10 cellular contexts compared by ENCODE assay signal in genomic region chr17:80758793-80759673, GRCh38.
DNase-seq lines count a peak whose midpoint lies in the region; ATAC-seq and TF ChIP-seq lines count a peak whose summit lies in the region.
"Had no signal": no experiment of that assay in that cellular context is flagged by ENCODE, and none has a peak within 500 bp of the region (broad histone marks: within the 10 kb centered on the region; RNA-seq: fewer than 3 reads in every experiment).

No MANE protein-coding gene starts in this region.

- H3K9me3 Mint-ChIP-seq in activated CD4-positive, alpha-beta T cell treated with anti-CD3 and anti-CD28 coated beads, Interleukin-2, amount 10 ng/mL, durations not matched to agents 24 days and 14 days, result no peaks in the 10 kb centered on the region

- 63 to 72% (median 65%) methylated on average over 13 of the region's 13 CpGs for WGBS in heart left ventricle, 4 donors

- no peaks in the 10 kb centered on the region for H3K9me3 ChIP-seq in heart left ventricle
- H3K9me3 ChIP-seq in subcutaneous abdominal adipose tissue (ENCODE audit: control insufficient read depth in 5 of 5, low read length in 5 of 5), result no peaks in the 10 kb centered on the region
- H3K9me3 ChIP-seq: ovary had no signal

- ATAC-seq in heart left ventricle (peak in 3 of 4 donors; percentile 24 to 77 (median 59)), HG02642 (IDR thresholded peaks at IDR 0.05; ENCODE audit: poor library complexity, unreplicated experiment) (no peak), HG03460 (IDR thresholded peaks at IDR 0.05; ENCODE audit: unreplicated experiment) (no peak), GM21360 (IDR thresholded peaks at IDR 0.05; ENCODE audit: unreplicated experiment) (no peak)

- H3K4me3 ChIP-seq in heart left ventricle (no peak overlapping the region), subcutaneous abdominal adipose tissue (ENCODE audit: low read depth in 1 of 5, low read length in 5 of 5) (no peak overlapping the region)
- H3K4me3 ChIP-seq: ovary had no signal

- H3K36me3 ChIP-seq in heart left ventricle (peaks cover 0 to 23% (median 13%) of the 10 kb centered on the region in 9 donors), subcutaneous abdominal adipose tissue (ENCODE audit: control insufficient read depth in 5 of 5, insufficient read depth in 5 of 5, low read length in 5 of 5) (peaks cover 0 to 24% (median 14%) of the 10 kb centered on the region in 5 donors)
- H3K36me3 ChIP-seq: ovary had no signal

- H3K27ac ChIP-seq in heart left ventricle (peak overlapping the region in 5 of 12 donors; percentile 5 to 69 (median 22)), subcutaneous abdominal adipose tissue (ENCODE audit: low read depth, low read length) (peak overlapping the region; percentile 44)
- H3K27ac ChIP-seq: ovary had no signal

- TF ChIP-seq CTCF in heart left ventricle (IDR thresholded peaks at IDR 0.05), result no peak

- peak; percentile 46 for DNase-seq in activated naive CD4-positive, alpha-beta T cell treated with Interleukin-2 at 50 U/mL for 16 hours
- no peak for DNase-seq in activated naive CD4-positive, alpha-beta T cell treated with anti-CD3 and anti-CD28 coated beads, Interleukin-2, amount 50 U/mL, for 16 hours
- peak; percentile 79 for DNase-seq in activated CD4-positive, alpha-beta T cell treated with anti-CD3 and anti-CD28 coated beads, Interleukin-2, amount 10 ng/mL, durations not matched to agents 24 days and 14 days
- DNase-seq in heart left ventricle, result peak in 2 of 5 donors; percentile 36 to 63
- DNase-seq: amniotic stem cell, ovary had no signal

- TF ChIP-seq POLR2A in heart left ventricle (IDR thresholded peaks at IDR 0.05), result no peak

- H3K4me3 Mint-ChIP-seq in activated CD4-positive, alpha-beta T cell treated with anti-CD3 and anti-CD28 coated beads, Interleukin-2, amount 10 ng/mL, durations not matched to agents 24 days and 14 days, result peak overlapping the region; percentile 56

- intact Hi-C loops in activated CD4-positive, alpha-beta T cell treated with anti-CD3 and anti-CD28 coated beads, Interleukin-2, amount 10 ng/mL, durations not matched to agents 24 days and 14 days (cut with micrococcal nuclease), result loop anchor here (1.0 to 2.0 kb wide), 2 partner anchors 8 to 22 kb away; no protein-coding TSS in a partner anchor
- intact Hi-C loops in heart left ventricle (cut with DNase I), result no loop called here

- H3K4me1 ChIP-seq in heart left ventricle, result peaks cover 0 to 36% (median 4%) of the 10 kb centered on the region in 12 donors
- peaks cover 3 to 9% (median 6%) of the 10 kb centered on the region in 5 donors for H3K4me1 ChIP-seq in subcutaneous abdominal adipose tissue (ENCODE audit: control insufficient read depth in 5 of 5, insufficient read depth in 5 of 5, low read length in 5 of 5)

- H3K9ac ChIP-seq in subcutaneous abdominal adipose tissue (ENCODE audit: low read length in 5 of 5), result no peak overlapping the region

- H3K36me3 Mint-ChIP-seq in activated CD4-positive, alpha-beta T cell treated with anti-CD3 and anti-CD28 coated beads, Interleukin-2, amount 10 ng/mL, durations not matched to agents 24 days and 14 days (ENCODE audit: low read depth), result peaks cover 43% of the 10 kb centered on the region

- H3K27me3 Mint-ChIP-seq in activated CD4-positive, alpha-beta T cell treated with anti-CD3 and anti-CD28 coated beads, Interleukin-2, amount 10 ng/mL, durations not matched to agents 24 days and 14 days, result no peaks in the 10 kb centered on the region

- no peaks in the 10 kb centered on the region for H3K27me3 ChIP-seq in heart left ventricle
- no peaks in the 10 kb centered on the region for H3K27me3 ChIP-seq in subcutaneous abdominal adipose tissue (ENCODE audit: control insufficient read depth in 5 of 5, insufficient read depth in 4 of 5, low read length in 5 of 5)
- H3K27me3 ChIP-seq: ovary had no signal

- H3K27ac Mint-ChIP-seq in activated CD4-positive, alpha-beta T cell treated with anti-CD3 and anti-CD28 coated beads, Interleukin-2, amount 10 ng/mL, durations not matched to agents 24 days and 14 days, result peak overlapping the region; percentile 94

- H3K4me1 Mint-ChIP-seq in activated CD4-positive, alpha-beta T cell treated with anti-CD3 and anti-CD28 coated beads, Interleukin-2, amount 10 ng/mL, durations not matched to agents 24 days and 14 days, result peaks cover 70% of the 10 kb centered on the region

Comparison
In these comparisons a context has a peak if more than half of its experiments do, and no peak if none do; other contexts are left out.
1. ATAC-seq: peak in heart left ventricle (3 of 4); none in HG02642 (single experiment), HG03460 (single experiment) and GM21360 (single experiment).